Comparison of ENCODE assay signal across 7 cellular contexts in genomic region chr1:43649131-43649477, GRCh38. TPM values are rescaled to one million over a fixed set of nuclear protein-coding genes. Genes with fewer than 3 reads are reported as not detected.
DNase-seq lines count a peak whose midpoint lies in the region; ATAC-seq and TF ChIP-seq lines count a peak whose summit lies in the region.
"Not testable (repeated sequence)": the region's sequence is repeated elsewhere in the genome, so short reads cannot be mapped to it uniquely, and the experiment has no call there.

No MANE protein-coding gene starts in this region.

- POLR2A ChIA-PET in Panc1 (lab: Charles Lee): interaction anchor here (0.5 to 1.4 kb wide), 3 partner anchors 10 to 480 kb away, joined by 3 to 7 read pairs (median 5); no protein-coding TSS in a partner anchor

- H3K9ac ChIP-seq in muscle layer of colon (ENCODE audit: low read length): peak overlapping the region; percentile 91
- peak overlapping the region; percentile 87 for H3K9ac ChIP-seq in skeletal muscle satellite cell (ENCODE audit: low read depth, low read length)

- not testable (repeated sequence) for DNase-seq in Panc1 (ENCODE audit: low read depth, low spot score); activated naive CD4-positive, alpha-beta T cell treated with anti-CD3 and anti-CD28 coated beads for 36 hours
- peak in 2 of 3 donors; percentile 46 to 56 for DNase-seq in right cardiac atrium

- WGBS in right cardiac atrium: 32% methylated on average over 16 of the region's 16 CpGs

- ATAC-seq in Panc1, right cardiac atrium: not testable (repeated sequence)

- H3K4me1 ChIP-seq in Panc1 (ENCODE audit: control insufficient read depth, insufficient read depth, low read length) (peaks cover 20% of the 10 kb centered on the region), muscle layer of colon (ENCODE audit: insufficient read depth, low read length) (peaks cover 18% of the 10 kb centered on the region), skeletal muscle satellite cell (ENCODE audit: control insufficient read depth, insufficient read depth, low read length) (peaks cover 11% of the 10 kb centered on the region)
- H3K4me1 ChIP-seq in right cardiac atrium (ENCODE audit: control insufficient read depth, insufficient read depth, low read length): not testable (repeated sequence)

- peaks cover 26% of the 10 kb centered on the region for H3K4me1 Mint-ChIP-seq in activated naive CD4-positive, alpha-beta T cell treated with anti-CD3 and anti-CD28 coated beads for 36 hours (ENCODE audit: low read depth)
- peaks cover 40% of the 10 kb centered on the region for H3K4me1 Mint-ChIP-seq in dendritic cell treated with granulocyte-macrophage colony-stimulating factor and Interleukin-4, amounts not matched to agents 40 ng/mL and 50 ng/mL, for 4 days (ENCODE audit: low read depth)

- peak overlapping the region; percentile 90 for H3K4me3 Mint-ChIP-seq in activated naive CD4-positive, alpha-beta T cell treated with anti-CD3 and anti-CD28 coated beads for 36 hours
- H3K4me3 Mint-ChIP-seq in dendritic cell treated with granulocyte-macrophage colony-stimulating factor and Interleukin-4, amounts not matched to agents 40 ng/mL and 50 ng/mL, for 4 days: peak overlapping the region; percentile 82

- peak overlapping the region; percentile 65 for H3K27ac Mint-ChIP-seq in activated naive CD4-positive, alpha-beta T cell treated with anti-CD3 and anti-CD28 coated beads for 36 hours
- peak overlapping the region; percentile 94 for H3K27ac Mint-ChIP-seq in dendritic cell treated with granulocyte-macrophage colony-stimulating factor and Interleukin-4, amounts not matched to agents 40 ng/mL and 50 ng/mL, for 4 days

- peak overlapping the region; percentile 95 for H3K27ac ChIP-seq in Panc1 (ENCODE audit: low read length)
- peak overlapping the region; percentile 99 for H3K27ac ChIP-seq in right cardiac atrium (ENCODE audit: low read length)
- peak overlapping the region; percentile 97 for H3K27ac ChIP-seq in muscle layer of colon (ENCODE audit: low read depth, low read length)

- H3K9me3 ChIP-seq in Panc1 (ENCODE audit: control insufficient read depth, insufficient read depth, low read depth, low read length); right cardiac atrium (ENCODE audit: control insufficient read depth, low read length); muscle layer of colon (ENCODE audit: low read length); skeletal muscle satellite cell (replicated peaks; ENCODE audit: low read length): not testable (repeated sequence)

- BruUV-seq in Panc1 (replicated peaks; lab: Mats Ljungman, UMichigan): not testable (repeated sequence)

- H3K27me3 ChIP-seq in Panc1 (ENCODE audit: control insufficient read depth, insufficient read depth, low read length); right cardiac atrium (ENCODE audit: control insufficient read depth, insufficient read depth); muscle layer of colon (ENCODE audit: control insufficient read depth in 1 of 2, insufficient read depth in 2 of 2, low read length in 2 of 2): not testable (repeated sequence)
- H3K27me3 ChIP-seq in skeletal muscle satellite cell (ENCODE audit: control insufficient read depth, insufficient read depth, low read length): peaks cover 13% of the 10 kb centered on the region

- H3K36me3 Mint-ChIP-seq in activated naive CD4-positive, alpha-beta T cell treated with anti-CD3 and anti-CD28 coated beads for 36 hours (ENCODE audit: low read depth): peaks cover 12% of the 10 kb centered on the region
- H3K36me3 Mint-ChIP-seq in dendritic cell treated with granulocyte-macrophage colony-stimulating factor and Interleukin-4, amounts not matched to agents 40 ng/mL and 50 ng/mL, for 4 days (ENCODE audit: low read depth): peaks cover 31% of the 10 kb centered on the region

- H3K9me3 Mint-ChIP-seq in activated naive CD4-positive, alpha-beta T cell treated with anti-CD3 and anti-CD28 coated beads for 36 hours; dendritic cell treated with granulocyte-macrophage colony-stimulating factor and Interleukin-4, amounts not matched to agents 40 ng/mL and 50 ng/mL, for 4 days: not testable (repeated sequence)

- peak overlapping the region; percentile 96 for H3K4me2 ChIP-seq in skeletal muscle satellite cell (ENCODE audit: low read length)

- H3K27me3 Mint-ChIP-seq in activated naive CD4-positive, alpha-beta T cell treated with anti-CD3 and anti-CD28 coated beads for 36 hours (ENCODE audit: low read depth); dendritic cell treated with granulocyte-macrophage colony-stimulating factor and Interleukin-4, amounts not matched to agents 40 ng/mL and 50 ng/mL, for 4 days: not testable (repeated sequence)

- H3K4me3 ChIP-seq in GM12875 (ENCODE audit: low read depth, low read length): peak overlapping the region; percentile 61
- H3K4me3 ChIP-seq in Panc1 (ENCODE audit: low read depth in 2 of 2, low read length in 2 of 2): peak overlapping the region; percentile 96 to 100
- H3K4me3 ChIP-seq in right cardiac atrium (ENCODE audit: low read length): peak overlapping the region; percentile 93
- peak overlapping the region; percentile 83 to 94 for H3K4me3 ChIP-seq in muscle layer of colon (ENCODE audit: low read depth in 1 of 2, low read length in 2 of 2)
- peak overlapping the region; percentile 85 for H3K4me3 ChIP-seq in skeletal muscle satellite cell (ENCODE audit: low read length)

- CTCF ChIA-PET in Panc1 (lab: Charles Lee): interaction anchor here (0.6 to 1.3 kb wide), 3 partner anchors 54 to 422 kb away, joined by 3 to 12 read pairs (median 4); no protein-coding TSS in a partner anchor
- CTCF ChIA-PET in activated naive CD4-positive, alpha-beta T cell treated with anti-CD3 and anti-CD28 coated beads for 36 hours (lab: Charles Lee): interaction anchor here (1.6 kb wide), 1 partner anchor 286 kb away, joined by 3 read pairs; no protein-coding TSS in a partner anchor

- H3K36me3 ChIP-seq in Panc1 (ENCODE audit: control insufficient read depth, insufficient read depth, low read length): not testable (repeated sequence)
- H3K36me3 ChIP-seq in muscle layer of colon (ENCODE audit: insufficient read depth, low read length): peaks cover 11% of the 10 kb centered on the region
- peaks cover 11% of the 10 kb centered on the region for H3K36me3 ChIP-seq in skeletal muscle satellite cell (ENCODE audit: insufficient read depth, low read length)

- TF ChIP-seq CTCF in GM12875 (IDR thresholded peaks at IDR 0.05; ENCODE audit: borderline replicate concordance, insufficient read depth, low read depth, low read length); Panc1 (IDR thresholded peaks at IDR 0.05): not testable (repeated sequence)

- in situ Hi-C loops in Panc1 (cut with HindIII; ENCODE audit: low pct_unique_long_range_greater_than_20kb, low sequenced_read_pairs): not testable (repeated sequence)

- intact Hi-C loops in Panc1 (cut with micrococcal nuclease; ENCODE audit: unreplicated experiment): not testable (repeated sequence)
- intact Hi-C loops in activated naive CD4-positive, alpha-beta T cell treated with anti-CD3 and anti-CD28 coated beads for 36 hours (cut with micrococcal nuclease): loop anchor here (10.0 kb wide), 1 partner anchor 194 kb away; the partner anchor contains the start of gene HYI
- intact Hi-C loops in dendritic cell treated with granulocyte-macrophage colony-stimulating factor and Interleukin-4, amounts not matched to agents 40 ng/mL and 50 ng/mL, for 4 days (cut with micrococcal nuclease): loop anchor here (10.0 kb wide), 1 partner anchor 124 kb away; no protein-coding TSS in a partner anchor
- intact Hi-C loops in right cardiac atrium (cut with DNase I): loop anchor here in 2 of 4 donors (2.0 to 10.0 kb wide), 2 partner anchors 114 to 122 kb away; partner anchors contain the start of gene PTPRF (in 1 of the 2)

RNA-seq across cellular contexts. Expression of gene KDM4A, which starts 0.8 kb away (rescaled TPM):
- total RNA-seq in Panc1 (2021; ENCODE audit: unreplicated experiment) (48.2 TPM), right cardiac atrium (10 to 100 TPM; 15.3 to 18.0 (median 16.6) TPM)
- 42.7 TPM for polyA plus RNA-seq in Panc1 (2012; ENCODE audit: insufficient read length)
- 10 to 100 TPM; 41.5 to 42.0 TPM for total RNA-seq in activated naive CD4-positive, alpha-beta T cell treated with anti-CD3 and anti-CD28 coated beads for 36 hours
- 7.2 TPM for polyA plus RNA-seq in right cardiac atrium
- total RNA-seq in skeletal muscle satellite cell (2012; rRNA removed): 25.8 and 29.9 TPM in 2 replicates

RNA-seq across cellular contexts. Expression of gene ST3GAL3, which starts 58.2 kb away (rescaled TPM):
- 26.0 TPM for total RNA-seq in Panc1 (2021; ENCODE audit: unreplicated experiment)
- 17.9 TPM for polyA plus RNA-seq in Panc1 (2012; ENCODE audit: insufficient read length)
- total RNA-seq in activated naive CD4-positive, alpha-beta T cell treated with anti-CD3 and anti-CD28 coated beads for 36 hours: 10 to 100 TPM; 14.2 to 17.8 TPM
- total RNA-seq in right cardiac atrium: 10 to 100 TPM; 19.8 to 26.3 (median 22.3) TPM
- 19.6 TPM for polyA plus RNA-seq in right cardiac atrium
- total RNA-seq in skeletal muscle satellite cell (2012; rRNA removed): 10.9 and 14.9 TPM in 2 replicates
